ENCODE assay signal across 9 cellular contexts in the genomic region with DNA sequence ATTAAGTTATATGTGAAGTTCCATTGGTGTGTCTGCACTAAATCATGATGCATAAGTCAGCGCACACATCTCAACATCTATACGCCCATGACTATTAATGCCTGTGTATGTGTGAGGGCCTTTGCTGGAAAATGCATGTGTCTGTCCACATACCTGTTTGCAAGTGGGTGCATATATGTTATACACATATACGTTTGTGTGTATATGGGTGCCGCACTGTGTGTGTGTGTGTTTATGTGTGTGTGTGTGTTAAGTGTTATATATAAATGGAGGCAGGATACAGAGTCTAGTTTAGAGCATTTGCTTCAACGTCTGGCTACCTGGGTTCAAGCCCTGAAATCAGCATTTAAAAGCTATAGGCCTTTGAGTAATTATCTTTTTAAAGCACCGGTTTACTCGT. TPM values are rescaled to one million over a fixed set of nuclear protein-coding genes. Genes with fewer than 3 reads are reported as not detected.
"Had no signal": no experiment of that assay in that cellular context is flagged by ENCODE, and none has a peak within 500 bp of the region (broad histone marks: within the 10 kb centered on the region; RNA-seq: fewer than 3 reads in every experiment).

No MANE protein-coding gene starts in this region.

- DNase-seq: GDM1, GF-D8 had no signal

- H3K4me3 ChIP-seq: GM12878 had no signal

- ATAC-seq: GM12878 had no signal

- FAIRE-seq: G401.6, GM12878, GM12891, GM12892, GM18507, GM19239 had no signal

RNA-seq across cellular contexts. Expression of gene GP2, which starts 19.5 kb away (rescaled TPM):
- total RNA-seq: G401 had no signal
- polyA plus RNA-seq: GM12878 had no signal

RNA-seq across cellular contexts. Expression of gene UMOD, which starts 44.7 kb away (rescaled TPM):
- total RNA-seq: G401, GM12878 had no signal
- polyA plus RNA-seq: GM12878 had no signal
